30 cellular contexts compared by ENCODE assay signal in the genomic region with DNA sequence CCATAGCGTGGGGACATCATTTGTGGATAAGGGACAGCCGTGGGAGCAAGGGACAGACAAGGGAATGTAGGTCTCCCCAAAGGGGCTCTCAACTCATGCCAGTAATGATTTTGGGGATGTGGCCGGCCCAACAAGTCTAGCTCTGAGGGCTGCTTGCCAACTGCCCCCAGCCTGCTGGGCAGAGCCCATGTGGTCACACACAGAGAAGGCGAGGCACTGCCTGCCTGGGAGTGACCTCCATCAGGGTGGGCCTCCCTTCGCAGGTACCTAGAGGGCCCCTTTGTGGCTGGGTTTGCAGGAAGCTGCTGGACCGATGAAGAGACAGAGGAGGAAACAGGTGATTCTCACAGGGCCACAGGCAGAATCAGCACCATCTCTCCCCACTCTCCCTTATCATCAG.
"Had no signal": no experiment of that assay in that cellular context is flagged by ENCODE, and none has a peak within 500 bp of the region (broad histone marks: within the 10 kb centered on the region; RNA-seq: fewer than 3 reads in every experiment).

No MANE protein-coding gene starts in this region.

- H3K36me3 Mint-ChIP-seq: naive thymus-derived CD8-positive, alpha-beta T cell; natural killer cell treated with Interleukin-12 subunit alpha and Interleukin-12 subunit beta and Interleukin-15 and Interleukin-18, amount 100 ng/mL, for 72 hours; stimulated activated memory B cell treated with anti-CD40 and anti-IgM and Interleukin-4, amounts not matched to agents 10 μg/mL and 1 μg/mL and 100 μg/mL, for 72 hours; type B pancreatic cell had no signal

- H3K4me3 Mint-ChIP-seq: naive thymus-derived CD8-positive, alpha-beta T cell; natural killer cell treated with Interleukin-12 subunit alpha and Interleukin-12 subunit beta and Interleukin-15 and Interleukin-18, amount 100 ng/mL, for 72 hours; nephron progenitor cell; stimulated activated memory B cell treated with anti-CD40 and anti-IgM and Interleukin-4, amounts not matched to agents 10 μg/mL and 1 μg/mL and 100 μg/mL, for 72 hours; stimulated activated naive CD8-positive, alpha-beta T cell treated with anti-CD3 and anti-CD28 coated beads, Interleukin-15, amount 100 ng/mL, for 72 hours; type B pancreatic cell had no signal

- H3K4me3 ChIP-seq: neural progenitor cell, ovary, psoas muscle, right lobe of liver, sigmoid colon, suprapubic skin, testis, tibial artery, transverse colon, upper lobe of right lung, uterus had no signal

- H3K27me3 Mint-ChIP-seq: naive thymus-derived CD8-positive, alpha-beta T cell; progenitor cell of endocrine pancreas; stimulated activated memory B cell treated with anti-CD40 and anti-IgM and Interleukin-4, amounts not matched to agents 10 μg/mL and 1 μg/mL and 100 μg/mL, for 72 hours; stimulated activated naive CD8-positive, alpha-beta T cell treated with anti-CD3 and anti-CD28 coated beads, Interleukin-15, amount 100 ng/mL, for 72 hours; type B pancreatic cell had no signal

- H3K27me3 ChIP-seq: neural progenitor cell, ovary, right lobe of liver, sigmoid colon, suprapubic skin, testis, tibial artery, transverse colon, upper lobe of right lung, uterus had no signal

- H3K4me1 ChIP-seq: parathyroid adenoma, psoas muscle, right lobe of liver, sigmoid colon, suprapubic skin, testis, tibial artery, transverse colon, upper lobe of right lung, uterus had no signal

- H3K9ac ChIP-seq: neural progenitor cell, parathyroid adenoma had no signal

- H3K9me3 Mint-ChIP-seq: naive thymus-derived CD8-positive, alpha-beta T cell; natural killer cell treated with Interleukin-12 subunit alpha and Interleukin-12 subunit beta and Interleukin-15 and Interleukin-18, amount 100 ng/mL, for 72 hours; nephron progenitor cell; neural progenitor cell; stimulated activated memory B cell treated with anti-CD40 and anti-IgM and Interleukin-4, amounts not matched to agents 10 μg/mL and 1 μg/mL and 100 μg/mL, for 72 hours; stimulated activated naive CD8-positive, alpha-beta T cell treated with anti-CD3 and anti-CD28 coated beads, Interleukin-15, amount 100 ng/mL, for 72 hours; type B pancreatic cell had no signal

- H3K9me3 ChIP-seq: ovary, psoas muscle, right lobe of liver, sigmoid colon, suprapubic skin, testis, tibial artery, transverse colon, upper lobe of right lung, uterus had no signal

- H3K27ac Mint-ChIP-seq: natural killer cell treated with Interleukin-12 subunit alpha and Interleukin-12 subunit beta and Interleukin-15 and Interleukin-18, amount 100 ng/mL, for 72 hours; nephron progenitor cell; stimulated activated memory B cell treated with anti-CD40 and anti-IgM and Interleukin-4, amounts not matched to agents 10 μg/mL and 1 μg/mL and 100 μg/mL, for 72 hours; stimulated activated naive CD8-positive, alpha-beta T cell treated with anti-CD3 and anti-CD28 coated beads, Interleukin-15, amount 100 ng/mL, for 72 hours; type B pancreatic cell had no signal

- H3K4me1 Mint-ChIP-seq: naive thymus-derived CD8-positive, alpha-beta T cell; stimulated activated memory B cell treated with anti-CD40 and anti-IgM and Interleukin-4, amounts not matched to agents 10 μg/mL and 1 μg/mL and 100 μg/mL, for 72 hours; stimulated activated naive CD8-positive, alpha-beta T cell treated with anti-CD3 and anti-CD28 coated beads, Interleukin-15, amount 100 ng/mL, for 72 hours had no signal

- H3K36me3 ChIP-seq: neural progenitor cell, ovary, right lobe of liver, sigmoid colon, suprapubic skin, tibial artery, transverse colon, upper lobe of right lung, uterus had no signal

- ATAC-seq: naive thymus-derived CD8-positive, alpha-beta T cell; natural killer cell treated with Interleukin-12 subunit alpha and Interleukin-12 subunit beta and Interleukin-15 and Interleukin-18, amount 100 ng/mL, for 72 hours; psoas muscle; right cardiac atrium; right lobe of liver; stimulated activated memory B cell treated with anti-CD40 and anti-IgM and Interleukin-4, amounts not matched to agents 10 μg/mL and 1 μg/mL and 100 μg/mL, for 72 hours; stimulated activated naive CD8-positive, alpha-beta T cell treated with anti-CD3 and anti-CD28 coated beads, Interleukin-15, amount 100 ng/mL, for 72 hours; stimulated activated naive CD8-positive, alpha-beta T cell treated with anti-CD3 and anti-CD28 coated beads, Interleukin-15, Interleukin-2, amounts not matched to agents 100 U/mL and 50 U/mL, for 24 hours; upper lobe of right lung had no signal

- DNase-seq: naive thymus-derived CD8-positive, alpha-beta T cell; nephron progenitor cell; occipital lobe; ovary; psoas muscle; right cardiac atrium; right lobe of liver; sigmoid colon; small intestine; stimulated activated CD4-positive, alpha-beta T cell treated with anti-CD3 and anti-CD28 coated beads, Interleukin-12 subunit alpha, Interleukin-12 subunit beta, amount 100 ng/mL, for 4 hours; stimulated activated CD4-positive, alpha-beta T cell treated with anti-CD3 and anti-CD28 coated beads, Interleukin-1b, Interleukin-23, amount 100 ng/mL, for 48 hours; stimulated activated CD4-positive, alpha-beta T cell treated with anti-CD3 and anti-CD28 coated beads, Interleukin-4, amount 100 ng/mL, for 1 hour; stimulated activated CD4-positive, alpha-beta T cell treated with anti-CD3 and anti-CD28 coated beads, Interleukin-4, amount 100 ng/mL, for 4 hours; stimulated activated CD8-positive, alpha-beta memory T cell treated with anti-CD3 and anti-CD28 coated beads, Interleukin-4, amount 100 ng/mL, for 48 hours; stimulated activated naive CD4-positive, alpha-beta T cell; stimulated activated naive CD8-positive, alpha-beta T cell treated with anti-CD3 and anti-CD28 coated beads, Interleukin-15, amount 100 ng/mL, for 72 hours; stimulated activated naive CD8-positive, alpha-beta T cell treated with anti-CD3 and anti-CD28 coated beads, Interleukin-15, Interleukin-2, amounts not matched to agents 100 U/mL and 50 U/mL, for 24 hours; substantia nigra; testis; tibial artery; transverse colon; upper lobe of right lung; uterus had no signal

- H3K27ac ChIP-seq: neural progenitor cell, ovary, parathyroid adenoma, psoas muscle, right lobe of liver, sigmoid colon, suprapubic skin, testis, tibial artery, transverse colon, upper lobe of right lung, uterus had no signal
